Comparison of ENCODE assay signal across 7 cellular contexts in the genomic region with DNA sequence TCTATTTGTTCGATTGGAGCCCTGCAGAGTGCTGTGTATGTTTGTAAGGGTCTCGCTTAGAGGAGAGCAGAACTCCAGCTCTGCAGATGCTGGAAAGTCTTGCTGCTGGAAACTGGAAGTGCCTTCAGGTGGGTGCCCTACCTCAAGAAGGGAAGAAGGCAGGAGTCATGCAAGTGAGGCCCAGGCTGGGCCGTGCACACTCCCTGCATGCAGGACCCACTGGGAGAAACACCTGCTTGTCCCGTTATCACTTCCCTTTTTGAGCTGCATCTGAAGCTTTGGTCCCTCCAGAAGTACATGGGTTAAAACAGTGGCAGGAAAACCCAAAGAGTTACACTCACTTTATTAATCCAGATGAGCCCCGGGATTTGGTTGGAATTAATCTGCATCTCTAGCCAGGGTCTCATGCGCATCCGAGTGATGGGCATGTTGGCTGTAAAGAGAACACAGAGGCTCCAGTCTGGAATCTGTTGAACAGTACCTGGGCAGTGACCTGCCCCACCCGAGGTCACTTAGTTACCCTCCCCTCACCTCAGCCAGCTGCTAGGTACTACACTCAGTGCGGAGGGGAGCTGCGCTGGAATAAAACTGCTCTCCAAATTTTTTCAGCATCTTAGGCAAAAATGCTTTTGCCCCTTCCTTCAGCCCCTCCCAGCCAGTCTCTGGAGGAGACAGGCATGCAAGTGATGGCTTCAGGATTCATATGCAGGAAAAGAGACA. TPM values are rescaled to one million over a fixed set of nuclear protein-coding genes. Genes with fewer than 3 reads are reported as not detected.
DNase-seq lines count a peak whose midpoint lies in the region; ATAC-seq lines count a peak whose summit lies in the region.

No MANE protein-coding gene starts in this region.

- ATAC-seq in GM21619 (IDR thresholded peaks at IDR 0.05; ENCODE audit: unreplicated experiment): no peak

- H3K4me3 Mint-ChIP-seq in IgD-negative memory B cell: peak overlapping the region; percentile 80 to 97 (median 94)
- H3K4me3 Mint-ChIP-seq in stimulated activated naive CD8-positive, alpha-beta T cell treated with anti-CD3 and anti-CD28 coated beads, Interleukin-15, Interleukin-2, amounts not matched to agents 100 ng/mL and 50 ng/mL, for 24 hours: peak overlapping the region; percentile 92

- peaks cover 40 to 60% (median 51%) of the 10 kb centered on the region in 3 donors for H3K4me1 Mint-ChIP-seq in IgD-negative memory B cell
- H3K4me1 Mint-ChIP-seq in stimulated activated naive CD8-positive, alpha-beta T cell treated with anti-CD3 and anti-CD28 coated beads, Interleukin-15, Interleukin-2, amounts not matched to agents 100 ng/mL and 50 ng/mL, for 24 hours (ENCODE audit: low read depth): peaks cover 79% of the 10 kb centered on the region

- peak overlapping the region; percentile 80 for H3K4me3 ChIP-seq in iPS-15b (ENCODE audit: low read depth, low read length)

- DNase-seq in activated CD8-positive, alpha-beta memory T cell treated with anti-CD3 and anti-CD28 coated beads, Interleukin-2, amount 50 U/mL, for 4 hours: peak; percentile 26
- DNase-seq in DMS53 (lab: John Stamatoyannopoulos, UW) (no peak), DMS79 treated with DMSO at 0.1 percent for 48 hours (lab: John Stamatoyannopoulos, UW) (no peak)

- peaks cover 32% of the 10 kb centered on the region for H3K27me3 ChIP-seq in iPS-15b (ENCODE audit: control insufficient read depth, insufficient read depth, low read length)

- H3K9me3 Mint-ChIP-seq in IgD-negative memory B cell: no peaks in the 10 kb centered on the region
- no peaks in the 10 kb centered on the region for H3K9me3 Mint-ChIP-seq in stimulated activated naive CD8-positive, alpha-beta T cell treated with anti-CD3 and anti-CD28 coated beads, Interleukin-15, Interleukin-2, amounts not matched to agents 100 ng/mL and 50 ng/mL, for 24 hours

- H3K27me3 Mint-ChIP-seq in IgD-negative memory B cell: no peaks in the 10 kb centered on the region
- no peaks in the 10 kb centered on the region for H3K27me3 Mint-ChIP-seq in stimulated activated naive CD8-positive, alpha-beta T cell treated with anti-CD3 and anti-CD28 coated beads, Interleukin-15, Interleukin-2, amounts not matched to agents 100 ng/mL and 50 ng/mL, for 24 hours

- no peak overlapping the region for H3K9ac ChIP-seq in iPS-15b (ENCODE audit: low read depth, low read length)

- H3K36me3 Mint-ChIP-seq in IgD-negative memory B cell: peaks cover 11% of the 10 kb centered on the region
- H3K36me3 Mint-ChIP-seq in stimulated activated naive CD8-positive, alpha-beta T cell treated with anti-CD3 and anti-CD28 coated beads, Interleukin-15, Interleukin-2, amounts not matched to agents 100 ng/mL and 50 ng/mL, for 24 hours (ENCODE audit: low read depth): peaks cover 58% of the 10 kb centered on the region

- no peaks in the 10 kb centered on the region for H3K9me3 ChIP-seq in iPS-15b (ENCODE audit: control insufficient read depth, insufficient read depth, low read length)

- H3K27ac Mint-ChIP-seq in IgD-negative memory B cell: peak overlapping the region; percentile 88 to 96 (median 96)
- peak overlapping the region; percentile 89 for H3K27ac Mint-ChIP-seq in stimulated activated naive CD8-positive, alpha-beta T cell treated with anti-CD3 and anti-CD28 coated beads, Interleukin-15, Interleukin-2, amounts not matched to agents 100 ng/mL and 50 ng/mL, for 24 hours

- peaks cover 8% of the 10 kb centered on the region for H3K4me1 ChIP-seq in iPS-15b (ENCODE audit: control insufficient read depth, insufficient read depth, low read length)

- peaks cover 19% of the 10 kb centered on the region for H3K36me3 ChIP-seq in iPS-15b (ENCODE audit: control insufficient read depth, insufficient read depth, low read length)

RNA-seq across cellular contexts. Expression of gene IRF1, which starts 1.4 kb away (rescaled TPM):
- 207 TPM for polyA plus RNA-seq in IgD-negative memory B cell

RNA-seq across cellular contexts. Expression of gene IL5, which starts 54.1 kb away (rescaled TPM):
- polyA plus RNA-seq in IgD-negative memory B cell: not detected
